In genomic region chr5:85334-85995, GRCh38 we compare ENCODE assay signal across 15 cellular contexts. TPM values are rescaled to one million over a fixed set of nuclear protein-coding genes. Genes with fewer than 3 reads are reported as not detected.
"Had no signal": no experiment of that assay in that cellular context is flagged by ENCODE, and none has a peak within 500 bp of the region (broad histone marks: within the 10 kb centered on the region; RNA-seq: fewer than 3 reads in every experiment).

No MANE protein-coding gene starts in this region.

- H3K9me3 Mint-ChIP-seq: activated CD4-positive, alpha-beta T cell treated with anti-CD3 and anti-CD28 coated beads, Interleukin-2, amount 10 ng/mL, durations not matched to agents 7 days and 5 days; activated T-helper 17 cell treated with anti-CD3 and anti-CD28 coated beads, Interleukin-2, amount 50 U/mL, for 72 hours; central memory CD8-positive, alpha-beta T cell; neural crest cell had no signal

- H3K4me3 Mint-ChIP-seq: activated CD4-positive, alpha-beta T cell treated with anti-CD3 and anti-CD28 coated beads, Interleukin-2, amount 10 ng/mL, durations not matched to agents 7 days and 5 days; activated naive CD4-positive, alpha-beta T cell treated with anti-CD3 and anti-CD28 coated beads for 36 hours; activated T-helper 17 cell treated with anti-CD3 and anti-CD28 coated beads, Interleukin-2, amount 50 U/mL, for 72 hours; central memory CD8-positive, alpha-beta T cell; neural crest cell had no signal

- H3K27ac ChIP-seq: stomach, thoracic aorta had no signal

- H3K4me3 ChIP-seq: stomach, thoracic aorta had no signal

- DNase-seq: activated CD4-positive, alpha-beta T cell treated with anti-CD3 and anti-CD28 coated beads, Interleukin-2, amount 10 ng/mL, durations not matched to agents 7 days and 5 days; activated CD4-positive, CD25-positive, alpha-beta regulatory T cell; activated naive CD4-positive, alpha-beta T cell treated with anti-CD3 and anti-CD28 coated beads for 36 hours; activated T-cell treated with anti-CD3 and anti-CD28 coated beads for 4 hours; hypothalamus; kidney glomerular epithelial cell; small intestine; stomach had no signal

- ATAC-seq: activated T-helper 17 cell treated with anti-CD3 and anti-CD28 coated beads, Interleukin-2, amount 50 U/mL, for 72 hours had no signal

- H3K4me1 Mint-ChIP-seq: activated CD4-positive, alpha-beta T cell treated with anti-CD3 and anti-CD28 coated beads, Interleukin-2, amount 10 ng/mL, durations not matched to agents 7 days and 5 days; central memory CD8-positive, alpha-beta T cell had no signal

- FAIRE-seq: small intestine, TTC549, urothelium cell line had no signal

- H3K27ac Mint-ChIP-seq: activated CD4-positive, alpha-beta T cell treated with anti-CD3 and anti-CD28 coated beads, Interleukin-2, amount 10 ng/mL, durations not matched to agents 7 days and 5 days; activated naive CD4-positive, alpha-beta T cell treated with anti-CD3 and anti-CD28 coated beads for 36 hours; activated T-helper 17 cell treated with anti-CD3 and anti-CD28 coated beads, Interleukin-2, amount 50 U/mL, for 72 hours had no signal

- H3K9me3 ChIP-seq: stomach, thoracic aorta had no signal

- H3K36me3 ChIP-seq: stomach, thoracic aorta had no signal

RNA-seq across cellular contexts. Expression of gene PLEKHG4B, which starts 6.5 kb away (rescaled TPM):
- total RNA-seq: activated naive CD4-positive, alpha-beta T cell treated with anti-CD3 and anti-CD28 coated beads for 36 hours; mesenteric fat pad had no signal
